11 cellular contexts compared by ENCODE assay signal in the genomic region with DNA sequence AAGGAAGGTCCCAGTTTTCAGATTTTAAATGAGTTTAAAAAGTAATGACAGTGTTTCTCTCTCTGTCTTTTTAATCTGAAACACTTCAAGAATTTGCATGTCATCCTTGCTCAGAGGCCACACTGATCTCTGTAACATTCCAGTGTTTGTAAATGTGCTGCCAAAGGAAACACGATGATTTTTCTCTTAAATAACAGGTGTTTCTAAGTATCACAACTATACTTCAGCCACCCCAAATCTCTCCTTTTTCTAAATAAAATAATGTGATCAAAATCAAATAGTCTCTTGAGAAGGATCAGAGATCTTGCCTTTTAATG. TPM values are rescaled to one million over a fixed set of nuclear protein-coding genes. Genes with fewer than 3 reads are reported as not detected.
DNase-seq lines count a peak whose midpoint lies in the region; ATAC-seq and TF ChIP-seq lines count a peak whose summit lies in the region.
"Had no signal": no experiment of that assay in that cellular context is flagged by ENCODE, and none has a peak within 500 bp of the region (broad histone marks: within the 10 kb centered on the region; RNA-seq: fewer than 3 reads in every experiment).

No MANE protein-coding gene starts in this region.

- H3K36me3 Mint-ChIP-seq in HFFc6 (ENCODE audit: low read depth) (no peaks in the 10 kb centered on the region), progenitor cell of endocrine pancreas (ENCODE audit: insufficient read depth) (no peaks in the 10 kb centered on the region)
- peaks cover 10% of the 10 kb centered on the region for H3K36me3 Mint-ChIP-seq in activated T-helper 17 cell treated with anti-CD3 and anti-CD28 coated beads, Interleukin-2, amount 50 U/mL, for 72 hours (ENCODE audit: low read depth)

- DNase-seq in HFFc6 (no peak), fibroblast of pulmonary artery (ENCODE audit: low read depth) (peak; percentile 9), progenitor cell of endocrine pancreas (ENCODE audit: low spot score, unreplicated experiment) (no peak), D341Med (ENCODE audit: low spot score) (no peak), NAMALWA (ENCODE audit: low spot score) (no peak)
- DNase-seq: activated CD8-positive, alpha-beta memory T cell treated with anti-CD3 and anti-CD28 coated beads, Interleukin-2, amount 50 U/mL, for 48 hours; NCI-H146; NCI-H526 treated with DMSO at 0.1 percent for 48 hours had no signal

- H3K4me3 ChIP-seq in fibroblast of pulmonary artery (replicated peaks; ENCODE audit: low read depth, low read length), result no peak overlapping the region
- H3K4me3 ChIP-seq: ascending aorta had no signal

- H3K4me1 Mint-ChIP-seq in HFFc6 (ENCODE audit: low read depth) (peaks cover 22% of the 10 kb centered on the region), progenitor cell of endocrine pancreas (ENCODE audit: low read depth) (peaks cover 30% of the 10 kb centered on the region)
- H3K4me1 Mint-ChIP-seq in activated T-helper 17 cell treated with anti-CD3 and anti-CD28 coated beads, Interleukin-2, amount 50 U/mL, for 72 hours, result peaks cover 31% of the 10 kb centered on the region

- H3K27ac Mint-ChIP-seq in HFFc6 (peak overlapping the region; percentile 40; the same call in 1 of the 2 replicates), progenitor cell of endocrine pancreas (peak overlapping the region; percentile 97)
- peak overlapping the region; percentile 97 for H3K27ac Mint-ChIP-seq in activated T-helper 17 cell treated with anti-CD3 and anti-CD28 coated beads, Interleukin-2, amount 50 U/mL, for 72 hours

- H3K9me3 Mint-ChIP-seq in HFFc6, result no peaks in the 10 kb centered on the region
- no peaks in the 10 kb centered on the region for H3K9me3 Mint-ChIP-seq in activated T-helper 17 cell treated with anti-CD3 and anti-CD28 coated beads, Interleukin-2, amount 50 U/mL, for 72 hours
- peaks cover 10% of the 10 kb centered on the region for H3K9me3 Mint-ChIP-seq in progenitor cell of endocrine pancreas (ENCODE audit: low read depth)

- H3K4me3 Mint-ChIP-seq in HFFc6, result no peak overlapping the region
- H3K4me3 Mint-ChIP-seq in activated T-helper 17 cell treated with anti-CD3 and anti-CD28 coated beads, Interleukin-2, amount 50 U/mL, for 72 hours, result peak overlapping the region; percentile 97
- H3K4me3 Mint-ChIP-seq in progenitor cell of endocrine pancreas (ENCODE audit: low read depth), result no peak overlapping the region

- TF ChIP-seq CTCF in HFFc6 (IDR thresholded peaks at IDR 0.05), result no peak
- no peak for TF ChIP-seq CTCF in fibroblast of pulmonary artery (IDR thresholded peaks at IDR 0.05; ENCODE audit: low read length, missing control alignments)
- no peak for TF ChIP-seq CTCF in progenitor cell of endocrine pancreas (IDR thresholded peaks at IDR 0.05; ENCODE audit: unreplicated experiment)

- H3K27me3 Mint-ChIP-seq in HFFc6 (ENCODE audit: insufficient read depth) (no peaks in the 10 kb centered on the region), progenitor cell of endocrine pancreas (no peaks in the 10 kb centered on the region)
- no peaks in the 10 kb centered on the region for H3K27me3 Mint-ChIP-seq in activated T-helper 17 cell treated with anti-CD3 and anti-CD28 coated beads, Interleukin-2, amount 50 U/mL, for 72 hours

- no peak for ATAC-seq in activated T-helper 17 cell treated with anti-CD3 and anti-CD28 coated beads, Interleukin-2, amount 50 U/mL, for 72 hours (replicated peaks)
- ATAC-seq in GM21423 (IDR thresholded peaks at IDR 0.05; ENCODE audit: unreplicated experiment), result no peak

RNA-seq across cellular contexts. Expression of a gene that starts 3.3 kb away (rescaled TPM):
- total RNA-seq in HFFc6 (2021; fragmentation: NEBNext Ultra II Directional; extraction: Animal tissue kit (Norgen Biotek cat#: 25700)), result 10 to 100 TPM in 5 of 6 experiments, 1 to 10 TPM in 1; 9.3 to 11.8 (median 10.8) TPM
- total RNA-seq in activated T-helper 17 cell treated with anti-CD3 and anti-CD28 coated beads, Interleukin-2, amount 50 U/mL, for 72 hours, result 10 to 100 TPM; 17.7 to 32.4 TPM
- 43.0 and 44.0 TPM in 2 replicates for total RNA-seq in progenitor cell of endocrine pancreas

RNA-seq across cellular contexts. Expression of a gene that starts 8.7 kb away (rescaled TPM):
- total RNA-seq in HFFc6 (2021; fragmentation: NEBNext Ultra II Directional; extraction: Animal tissue kit (Norgen Biotek cat#: 25700)), result under 1 TPM in 5 of 6 experiments, not detected in 1; 0.07 to 0.34 (median 0.20) TPM
- total RNA-seq in activated T-helper 17 cell treated with anti-CD3 and anti-CD28 coated beads, Interleukin-2, amount 50 U/mL, for 72 hours, result 10 to 100 TPM; 15.0 to 33.9 TPM
- not detected in 2 replicates for total RNA-seq in progenitor cell of endocrine pancreas

Comparison
In these comparisons a context has a peak if more than half of its experiments do, and no peak if none do; other contexts are left out.
1. H3K27ac Mint-ChIP-seq: peak in every context shown above with its lines; median percentile 97 in activated T-helper 17 cell treated with anti-CD3 and anti-CD28 coated beads, Interleukin-2, amount 50 U/mL, for 72 hours; 97 in progenitor cell of endocrine pancreas; 40 in HFFc6.
2. RNA of a gene that starts 8.7 kb away (total RNA-seq): 15.0 to 33.9 TPM in activated T-helper 17 cell treated with anti-CD3 and anti-CD28 coated beads, Interleukin-2, amount 50 U/mL, for 72 hours; 0.07 to 0.34 TPM in HFFc6 and not detected in progenitor cell of endocrine pancreas; every median in the first group is over 10 times any median in the second.